In the genomic region with DNA sequence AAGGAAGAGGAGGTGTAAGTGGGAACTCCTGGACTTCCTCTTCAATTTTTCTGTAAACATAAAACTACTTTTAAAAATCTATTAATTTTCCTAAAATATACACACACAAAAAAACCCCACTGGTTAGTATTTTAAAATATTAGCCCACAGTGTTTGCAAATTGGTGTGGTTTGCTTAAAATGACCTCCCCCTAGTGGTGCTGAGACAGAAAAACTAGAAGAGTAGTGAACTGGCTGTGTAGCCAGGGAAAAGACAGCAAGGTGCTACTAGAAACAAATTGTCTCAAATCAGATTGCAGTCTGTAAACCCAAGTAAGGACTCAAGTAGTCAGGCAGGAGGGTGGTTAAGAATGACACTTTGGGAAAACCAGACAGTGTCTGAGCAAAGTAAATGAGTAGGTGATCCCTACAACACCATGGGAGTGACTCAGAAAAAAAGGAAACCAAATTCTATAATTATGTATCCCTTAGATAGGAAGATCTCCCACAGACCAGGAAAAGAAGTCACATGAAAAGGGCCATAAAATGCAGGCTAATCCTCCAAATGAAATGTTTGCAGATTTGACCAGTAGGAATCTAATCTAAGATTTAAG, we compare ENCODE assay signal across 8 cellular contexts. TPM values are rescaled to one million over a fixed set of nuclear protein-coding genes. Genes with fewer than 3 reads are reported as not detected.
A peak's percentile ranks its signal among the peaks of the same experiment; 100 is the strongest.
DNase-seq lines count a peak whose midpoint lies in the region; ATAC-seq, FAIRE-seq and TF ChIP-seq lines count a peak whose summit lies in the region.

No MANE protein-coding gene starts in this region.

- H3K4me2 ChIP-seq in HepG2 (ENCODE audit: low read depth, low read length) = no peak overlapping the region

- CTCF ChIA-PET in HepG2 (lab: Yijun Ruan, JAX; ENCODE audit: low intra/inter-chr PET ratio, low total read pairs) = no interaction called here

- FAIRE-seq in HepG2 (lab: Jason Lieb, UNC) = no peak

- no TSS peak for BruUV-seq in HepG2 (replicated peaks; lab: Mats Ljungman, UMichigan)

- H4K20me1 ChIP-seq in HepG2 (ENCODE audit: insufficient read depth, low read length) = no peaks in the 10 kb centered on the region

- no peaks in the 10 kb centered on the region for H3K9me3 ChIP-seq in HepG2 (ENCODE audit: low read length)

- TF ChIP-seq CTCF in GM12873 (IDR thresholded peaks at IDR 0.05; ENCODE audit: insufficient read depth, low read depth, low read length, missing control alignments) (peak; percentile 63), HepG2 (CRISPR knock-in tag; IDR thresholded peaks at IDR 0.05) (peak; percentile 50)

- intact Hi-C loops in HepG2 (cut with micrococcal nuclease; ENCODE audit: unreplicated experiment) = no loop called here

- POLR2A ChIA-PET in HepG2 (lab: Yijun Ruan, JAX) = no interaction called here

- no peaks in the 10 kb centered on the region for H3K36me3 ChIP-seq in HepG2 (replicated peaks in 1 of 2; ENCODE audit: control insufficient read depth in 1 of 2, insufficient read depth in 2 of 2, low read length in 2 of 2)

- H3K79me2 ChIP-seq in HepG2 (ENCODE audit: insufficient read depth, low read length) = no peaks in the 10 kb centered on the region

- H3K27ac ChIP-seq in HepG2 (ENCODE audit: extremely low read length, insufficient read depth, low read length) = no peak overlapping the region

- H3K9ac ChIP-seq in HepG2 (ENCODE audit: insufficient read depth, low read depth, low read length) = no peak overlapping the region

- TF ChIP-seq POLR2A in HepG2 (IDR thresholded peaks at IDR 0.05; ENCODE audit: insufficient read depth in 1 of 2, low read depth in 2 of 2, low read length in 2 of 2) = no peak

- H3K27me3 ChIP-seq in HepG2 (ENCODE audit: control insufficient read depth in 1 of 2, insufficient read depth in 2 of 2, low read length in 2 of 2) = no peaks in the 10 kb centered on the region

- TF ChIP-seq EP300 in HepG2 (IDR thresholded peaks at IDR 0.05; ENCODE audit: low read depth in 2 of 2, low read length in 2 of 2) (no peak), HepG2 (CRISPR knock-in tag; IDR thresholded peaks at IDR 0.05; ENCODE audit: borderline replicate concordance) (no peak)

- no peaks in the 10 kb centered on the region for H3K4me1 ChIP-seq in HepG2 (ENCODE audit: insufficient read depth, low read length)

- no peak for TF ChIP-seq RAD21 in HepG2 (CRISPR knock-in tag; IDR thresholded peaks at IDR 0.05)

- DNase-seq in HepG2 (ENCODE audit: low spot score) (peak; percentile 17), 8988T (no peak)
- no peak for DNase-seq in activated naive CD4-positive, alpha-beta T cell (lab: John Stamatoyannopoulos, UW)
- DNase-seq in activated CD4-positive, alpha-beta T cell treated with anti-CD3 and anti-CD28 coated beads, Interleukin-2, amount 50 U/mL, for 1 hour = no peak

- ATAC-seq in HG02678 (IDR thresholded peaks at IDR 0.05; ENCODE audit: unreplicated experiment) (peak; percentile 69), SK-N-SH treated with all-trans-retinoic acid at 6 μM for 48 hours (peak; percentile 74; the same call in 2 of the 3 replicates), HepG2 (peak; percentile 66; the same call in 2 of the 3 replicates), HG03095 (IDR thresholded peaks at IDR 0.05; ENCODE audit: unreplicated experiment) (no peak)

- in situ Hi-C loops in HepG2 (cut with HindIII; ENCODE audit: extremely low pct_ligation_motif_present, low pct_unique_long_range_greater_than_20kb) = no loop called here

- H2AFZ ChIP-seq in HepG2 (ENCODE audit: low read length) = no peak overlapping the region

- H3K4me3 ChIP-seq in HepG2 (replicated peaks in 1 of 3; ENCODE audit: insufficient read depth in 1 of 3, low read depth in 2 of 3, low read length in 3 of 3) = no peak overlapping the region

TF ChIP-seq in SK-N-SH treated with all-trans-retinoic acid at 6 μM for 48 hours, 23 proteins besides CTCF, POLR2A, EP300 and RAD21 (continues in another document):
- TF ChIP-seq TOX (CRISPR knock-in tag; IDR thresholded peaks at IDR 0.05; ENCODE audit: borderline replicate concordance) (no peak), TCF4 (CRISPR knock-in tag; IDR thresholded peaks at IDR 0.05; ENCODE audit: borderline replicate concordance) (no peak), ZNF8 (CRISPR knock-in tag; IDR thresholded peaks at IDR 0.05) (no peak)

TF ChIP-seq in HepG2, 621 proteins besides CTCF, POLR2A, EP300 and RAD21 (continues in another document):
- TF ChIP-seq NFRKB (IDR thresholded peaks at IDR 0.05) (no peak), MEIS1 (CRISPR knock-in tag; IDR thresholded peaks at IDR 0.05; ENCODE audit: borderline replicate concordance) (no peak), STAG1 (CRISPR knock-in tag; IDR thresholded peaks at IDR 0.05) (peak; percentile 50)
- TF ChIP-seq, protein P1, sequence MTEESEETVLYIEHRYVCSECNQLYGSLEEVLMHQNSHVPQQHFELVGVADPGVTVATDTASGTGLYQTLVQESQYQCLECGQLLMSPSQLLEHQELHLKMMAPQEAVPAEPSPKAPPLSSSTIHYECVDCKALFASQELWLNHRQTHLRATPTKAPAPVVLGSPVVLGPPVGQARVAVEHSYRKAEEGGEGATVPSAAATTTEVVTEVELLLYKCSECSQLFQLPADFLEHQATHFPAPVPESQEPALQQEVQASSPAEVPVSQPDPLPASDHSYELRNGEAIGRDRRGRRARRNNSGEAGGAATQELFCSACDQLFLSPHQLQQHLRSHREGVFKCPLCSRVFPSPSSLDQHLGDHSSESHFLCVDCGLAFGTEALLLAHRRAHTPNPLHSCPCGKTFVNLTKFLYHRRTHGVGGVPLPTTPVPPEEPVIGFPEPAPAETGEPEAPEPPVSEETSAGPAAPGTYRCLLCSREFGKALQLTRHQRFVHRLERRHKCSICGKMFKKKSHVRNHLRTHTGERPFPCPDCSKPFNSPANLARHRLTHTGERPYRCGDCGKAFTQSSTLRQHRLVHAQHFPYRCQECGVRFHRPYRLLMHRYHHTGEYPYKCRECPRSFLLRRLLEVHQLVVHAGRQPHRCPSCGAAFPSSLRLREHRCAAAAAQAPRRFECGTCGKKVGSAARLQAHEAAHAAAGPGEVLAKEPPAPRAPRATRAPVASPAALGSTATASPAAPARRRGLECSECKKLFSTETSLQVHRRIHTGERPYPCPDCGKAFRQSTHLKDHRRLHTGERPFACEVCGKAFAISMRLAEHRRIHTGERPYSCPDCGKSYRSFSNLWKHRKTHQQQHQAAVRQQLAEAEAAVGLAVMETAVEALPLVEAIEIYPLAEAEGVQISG (CRISPR knock-in tag; IDR thresholded peaks at IDR 0.05) = no peak

RNA-seq across cellular contexts. Expression of gene AMTN, which starts 26.0 kb away (rescaled TPM):
- 0.15 TPM in 1 of 2 replicates, not detected in the other for total RNA-seq in HepG2 (2016; rRNA removed; fragmentation: Illumina TruSeq; extraction: Trizol)
- total RNA-seq in HepG2 (2016; cell fraction: cytosol; rRNA removed; fragmentation: Illumina TruSeq; extraction: Trizol; ENCODE audit: low read depth) = not detected in 2 replicates
- total RNA-seq in HepG2 (2016; cell fraction: insoluble cytoplasmic fraction; rRNA removed; fragmentation: Illumina TruSeq; extraction: Trizol) = not detected in 2 replicates
- total RNA-seq in HepG2 (2016; cell fraction: membrane; rRNA removed; fragmentation: Illumina TruSeq; extraction: Trizol) = not detected in 2 replicates
- not detected in 2 replicates for total RNA-seq in HepG2 (2016; cell fraction: nucleus; rRNA removed; fragmentation: Illumina TruSeq; extraction: Trizol)
- polyA plus RNA-seq in HepG2 (2011; rRNA removed) = not detected in 2 replicates
- polyA plus RNA-seq in HepG2 (2011; cell fraction: cytosol; rRNA removed) = not detected in 2 replicates
- not detected in 2 replicates for polyA plus RNA-seq in HepG2 (2011; cell fraction: nucleus; rRNA removed)
- polyA plus RNA-seq in HepG2 (2012) = not detected in 2 replicates
- not detected in 2 replicates for polyA plus RNA-seq in HepG2 (2016; cell fraction: cytosol; fragmentation: Illumina TruSeq; extraction: Trizol; ENCODE audit: low read depth)
- polyA plus RNA-seq in HepG2 (2016; cell fraction: insoluble cytoplasmic fraction; fragmentation: Illumina TruSeq; extraction: Trizol; ENCODE audit: low read depth) = not detected in 2 replicates
- not detected in 2 replicates for polyA plus RNA-seq in HepG2 (2016; cell fraction: membrane; fragmentation: Illumina TruSeq; extraction: Trizol; ENCODE audit: low read depth)
- polyA plus RNA-seq in HepG2 (2016; cell fraction: nucleus; fragmentation: Illumina TruSeq; extraction: Trizol; ENCODE audit: insufficient read depth, low read depth) = not detected in 2 replicates
- not detected in 2 replicates for polyA minus RNA-seq in HepG2 (2011; rRNA and poly(A)+ RNA removed; ENCODE audit: low replicate concordance)
- polyA minus RNA-seq in HepG2 (2011; cell fraction: cytosol; rRNA and poly(A)+ RNA removed) = not detected in 2 replicates
- not detected in 2 replicates for polyA minus RNA-seq in HepG2 (2011; cell fraction: nucleus; rRNA and poly(A)+ RNA removed)

RNA-seq across cellular contexts. Expression of gene AMBN, which starts 47.7 kb away (rescaled TPM):
- not detected in 2 replicates for total RNA-seq in HepG2 (2016; rRNA removed; fragmentation: Illumina TruSeq; extraction: Trizol)
- not detected in 2 replicates for total RNA-seq in HepG2 (2016; cell fraction: cytosol; rRNA removed; fragmentation: Illumina TruSeq; extraction: Trizol; ENCODE audit: low read depth)
- total RNA-seq in HepG2 (2016; cell fraction: insoluble cytoplasmic fraction; rRNA removed; fragmentation: Illumina TruSeq; extraction: Trizol) = not detected in 2 replicates
- not detected in 2 replicates for total RNA-seq in HepG2 (2016; cell fraction: membrane; rRNA removed; fragmentation: Illumina TruSeq; extraction: Trizol)
- total RNA-seq in HepG2 (2016; cell fraction: nucleus; rRNA removed; fragmentation: Illumina TruSeq; extraction: Trizol) = not detected in 2 replicates
- polyA plus RNA-seq in HepG2 (2011; rRNA removed) = not detected in 2 replicates
- polyA plus RNA-seq in HepG2 (2011; cell fraction: cytosol; rRNA removed) = not detected in 2 replicates
- polyA plus RNA-seq in HepG2 (2011; cell fraction: nucleus; rRNA removed) = not detected in 2 replicates
- not detected in 2 replicates for polyA plus RNA-seq in HepG2 (2012)
- polyA plus RNA-seq in HepG2 (2016; cell fraction: cytosol; fragmentation: Illumina TruSeq; extraction: Trizol; ENCODE audit: low read depth) = not detected in 2 replicates
- not detected in 2 replicates for polyA plus RNA-seq in HepG2 (2016; cell fraction: insoluble cytoplasmic fraction; fragmentation: Illumina TruSeq; extraction: Trizol; ENCODE audit: low read depth)
- not detected in 2 replicates for polyA plus RNA-seq in HepG2 (2016; cell fraction: membrane; fragmentation: Illumina TruSeq; extraction: Trizol; ENCODE audit: low read depth)
- polyA plus RNA-seq in HepG2 (2016; cell fraction: nucleus; fragmentation: Illumina TruSeq; extraction: Trizol; ENCODE audit: insufficient read depth, low read depth) = not detected in 2 replicates
- polyA minus RNA-seq in HepG2 (2011; rRNA and poly(A)+ RNA removed; ENCODE audit: low replicate concordance) = not detected in 2 replicates
- polyA minus RNA-seq in HepG2 (2011; cell fraction: cytosol; rRNA and poly(A)+ RNA removed) = not detected in 2 replicates
- polyA minus RNA-seq in HepG2 (2011; cell fraction: nucleus; rRNA and poly(A)+ RNA removed) = not detected in 2 replicates
